11 cellular contexts compared by ENCODE assay signal in genomic region chr10:92729886-92730285, GRCh38.
DNase-seq lines count a peak whose midpoint lies in the region; ATAC-seq and TF ChIP-seq lines count a peak whose summit lies in the region.
"Had no signal": no experiment of that assay in that cellular context is flagged by ENCODE, and none has a peak within 500 bp of the region (broad histone marks: within the 10 kb centered on the region; RNA-seq: fewer than 3 reads in every experiment).

No MANE protein-coding gene starts in this region.

- no peak for TF ChIP-seq CTCF in brain microvascular endothelial cell (IDR thresholded peaks at IDR 0.05; ENCODE audit: low read depth, low read length, missing control alignments)

- no peak overlapping the region for H3K27ac ChIP-seq in brain microvascular endothelial cell
- H3K27ac ChIP-seq: right lobe of liver, vagina had no signal

- no peaks in the 10 kb centered on the region for H3K27me3 ChIP-seq in brain microvascular endothelial cell (replicated peaks)
- H3K27me3 ChIP-seq: right lobe of liver, vagina had no signal

- H3K4me3 ChIP-seq in brain microvascular endothelial cell (ENCODE audit: low read depth, low read length): no peak overlapping the region
- H3K4me3 ChIP-seq: right lobe of liver, vagina had no signal

- no peaks in the 10 kb centered on the region for H3K36me3 ChIP-seq in brain microvascular endothelial cell (replicated peaks)
- H3K36me3 ChIP-seq: right lobe of liver, vagina had no signal

- DNase-seq in GM19240 (ENCODE audit: insufficient read length, low spot score): peak; percentile 52
- DNase-seq in NCI-H446 treated with DMSO at 0.1 percent for 48 hours (lab: John Stamatoyannopoulos, UW): no peak
- DNase-seq in NCI-H2029 treated with DMSO at 0.1 percent for 48 hours (lab: John Stamatoyannopoulos, UW): no peak
- no peak for DNase-seq in NCI-H1092 (lab: John Stamatoyannopoulos, UW)
- DNase-seq in brain microvascular endothelial cell: no peak
- DNase-seq: GOT3, NCI-H524 had no signal

- in situ Hi-C loops in brain microvascular endothelial cell (cut with HindIII; ENCODE audit: low pct_ligation_motif_present, low sequenced_read_pairs): no loop called here

- ATAC-seq in HG02610 (IDR thresholded peaks at IDR 0.05; ENCODE audit: unreplicated experiment) (peak; percentile 77), HG03378 (IDR thresholded peaks at IDR 0.05; ENCODE audit: unreplicated experiment) (peak; percentile 93)
- ATAC-seq: right lobe of liver had no signal
